19 cellular contexts compared by ENCODE assay signal in genomic region chr14:103693514-103693913, GRCh38. TPM values are rescaled to one million over a fixed set of nuclear protein-coding genes. Genes with fewer than 3 reads are reported as not detected.
DNase-seq lines count a peak whose midpoint lies in the region; ATAC-seq and TF ChIP-seq lines count a peak whose summit lies in the region.
"Had no signal": no experiment of that assay in that cellular context is flagged by ENCODE, and none has a peak within 500 bp of the region (broad histone marks: within the 10 kb centered on the region; RNA-seq: fewer than 3 reads in every experiment).

No MANE protein-coding gene starts in this region.

- H3K27ac ChIP-seq in mucosa of rectum (ENCODE audit: low read depth in 2 of 2, low read length in 2 of 2), result peak overlapping the region; percentile 43 to 58
- H3K27ac ChIP-seq: A549, right atrium auricular region had no signal

- no peak for TF ChIP-seq CTCF in chondrocyte (IDR thresholded peaks at IDR 0.05)

- no peaks in the 10 kb centered on the region for H3K9me3 ChIP-seq in mucosa of rectum (ENCODE audit: control insufficient read depth in 2 of 2, low read length in 2 of 2)
- H3K9me3 ChIP-seq: A549, right atrium auricular region had no signal

- no peak overlapping the region for H3K27ac Mint-ChIP-seq in activated naive CD8-positive, alpha-beta T cell treated with anti-CD3 and anti-CD28 coated beads, Interleukin-2, amount 10 ng/mL, durations not matched to agents 7 days and 5 days
- H3K27ac Mint-ChIP-seq in activated naive CD8-positive, alpha-beta T cell treated with anti-CD3 and anti-CD28 coated beads, Interleukin-2, amount 50 U/mL, for 24 hours, result no peak overlapping the region
- H3K27ac Mint-ChIP-seq in chondrocyte (ENCODE audit: unreplicated experiment), result no peak overlapping the region
- no peak overlapping the region for H3K27ac Mint-ChIP-seq in T-helper 2 cell treated with Interferon-gamma antibody and Interleukin-4, amounts not matched to agents 5 μg/mL and 100 μg/mL, for 36 hours
- H3K27ac Mint-ChIP-seq: CD8-positive, alpha-beta T cell had no signal

- H3K4me1 ChIP-seq in mucosa of rectum (ENCODE audit: control insufficient read depth in 2 of 2, insufficient read depth in 2 of 2, low read length in 2 of 2), result peaks cover 23 to 26% of the 10 kb centered on the region in 2 donors

- peaks cover 26 to 50% of the 10 kb centered on the region in 2 donors for H3K36me3 ChIP-seq in mucosa of rectum (ENCODE audit: control insufficient read depth in 2 of 2, insufficient read depth in 2 of 2, low read length in 2 of 2)

- H3K4me3 Mint-ChIP-seq in activated naive CD8-positive, alpha-beta T cell treated with anti-CD3 and anti-CD28 coated beads, Interleukin-2, amount 10 ng/mL, durations not matched to agents 7 days and 5 days, result no peak overlapping the region
- no peak overlapping the region for H3K4me3 Mint-ChIP-seq in activated naive CD8-positive, alpha-beta T cell treated with anti-CD3 and anti-CD28 coated beads, Interleukin-2, amount 50 U/mL, for 24 hours
- H3K4me3 Mint-ChIP-seq in chondrocyte (ENCODE audit: unreplicated experiment), result no peak overlapping the region
- H3K4me3 Mint-ChIP-seq in T-helper 2 cell treated with Interferon-gamma antibody and Interleukin-4, amounts not matched to agents 5 μg/mL and 100 μg/mL, for 36 hours, result no peak overlapping the region
- H3K4me3 Mint-ChIP-seq: CD8-positive, alpha-beta T cell had no signal

- peak; percentile 23 for DNase-seq in activated naive CD8-positive, alpha-beta T cell treated with anti-CD3 and anti-CD28 coated beads, Interleukin-2, amount 10 ng/mL, durations not matched to agents 7 days and 5 days
- DNase-seq in activated naive CD8-positive, alpha-beta T cell treated with anti-CD3 and anti-CD28 coated beads, Interleukin-2, amount 50 U/mL, for 24 hours, result no peak
- DNase-seq in chondrocyte (ENCODE audit: low spot score), result peak; percentile 69
- DNase-seq in T-helper 2 cell treated with Interferon-gamma antibody and Interleukin-4, amounts not matched to agents 5 μg/mL and 100 μg/mL, for 36 hours (ENCODE audit: low spot score), result no peak
- no peak for DNase-seq in NCI-H82 (lab: John Stamatoyannopoulos, UW)
- DNase-seq in NCI-H2171 (lab: John Stamatoyannopoulos, UW), result no peak
- DNase-seq: activated CD4-positive, CD25-positive, alpha-beta regulatory T cell treated with anti-CD3 and anti-CD28 coated beads, Interleukin-2, amount 50 U/mL, for 72 hours; activated naive CD4-positive, alpha-beta T cell treated with Interleukin-2 at 50 U/mL for 16 hours; CD8-positive, alpha-beta T cell; effector CD8-positive, alpha-beta T cell; HCEC 1CT; NCI-H2081; NCI-H748 treated with DMSO at 0.1 percent for 48 hours; T-helper 2 cell had no signal

- H3K36me3 Mint-ChIP-seq in activated naive CD8-positive, alpha-beta T cell treated with anti-CD3 and anti-CD28 coated beads, Interleukin-2, amount 10 ng/mL, durations not matched to agents 7 days and 5 days, result peaks cover 4% of the 10 kb centered on the region
- H3K36me3 Mint-ChIP-seq in activated naive CD8-positive, alpha-beta T cell treated with anti-CD3 and anti-CD28 coated beads, Interleukin-2, amount 50 U/mL, for 24 hours (ENCODE audit: low read depth), result peaks cover 8% of the 10 kb centered on the region
- peaks cover 11% of the 10 kb centered on the region for H3K36me3 Mint-ChIP-seq in chondrocyte (ENCODE audit: low read depth)
- H3K36me3 Mint-ChIP-seq in T-helper 2 cell treated with Interferon-gamma antibody and Interleukin-4, amounts not matched to agents 5 μg/mL and 100 μg/mL, for 36 hours (ENCODE audit: low read depth), result peaks cover 29% of the 10 kb centered on the region

- H3K27me3 ChIP-seq in mucosa of rectum (ENCODE audit: control insufficient read depth in 2 of 2, insufficient read depth in 2 of 2, low read length in 2 of 2), result no peaks in the 10 kb centered on the region
- H3K27me3 ChIP-seq: right atrium auricular region had no signal

- POLR2A ChIA-PET in activated naive CD8-positive, alpha-beta T cell treated with anti-CD3 and anti-CD28 coated beads, Interleukin-2, amount 10 ng/mL, durations not matched to agents 7 days and 5 days (lab: Charles Lee), result interaction anchor here (0.7 kb wide), 1 partner anchor 60 kb away, joined by 5 read pairs; no protein-coding TSS in a partner anchor

- peak overlapping the region in 1 of 2 donors; percentile 6 for H3K9ac ChIP-seq in mucosa of rectum (ENCODE audit: low read depth in 1 of 2, low read length in 2 of 2)

- H3K4me1 Mint-ChIP-seq in activated naive CD8-positive, alpha-beta T cell treated with anti-CD3 and anti-CD28 coated beads, Interleukin-2, amount 10 ng/mL, durations not matched to agents 7 days and 5 days, result no peaks in the 10 kb centered on the region
- H3K4me1 Mint-ChIP-seq in activated naive CD8-positive, alpha-beta T cell treated with anti-CD3 and anti-CD28 coated beads, Interleukin-2, amount 50 U/mL, for 24 hours, result peaks cover 10% of the 10 kb centered on the region
- peaks cover 45% of the 10 kb centered on the region for H3K4me1 Mint-ChIP-seq in chondrocyte (ENCODE audit: low read depth)
- H3K4me1 Mint-ChIP-seq in T-helper 2 cell treated with Interferon-gamma antibody and Interleukin-4, amounts not matched to agents 5 μg/mL and 100 μg/mL, for 36 hours (ENCODE audit: low read depth), result no peaks in the 10 kb centered on the region

- ATAC-seq in activated naive CD8-positive, alpha-beta T cell treated with anti-CD3 and anti-CD28 coated beads, Interleukin-2, amount 10 ng/mL, durations not matched to agents 7 days and 5 days (ENCODE audit: low read depth), result no peak
- no peak for ATAC-seq in activated naive CD8-positive, alpha-beta T cell treated with anti-CD3 and anti-CD28 coated beads, Interleukin-2, amount 50 U/mL, for 24 hours
- ATAC-seq in HG03039 (IDR thresholded peaks at IDR 0.05; ENCODE audit: unreplicated experiment), result no peak
- ATAC-seq: A549; CD8-positive, alpha-beta T cell; Right ventricle myocardium inferior had no signal

- H3K27me3 Mint-ChIP-seq in activated naive CD8-positive, alpha-beta T cell treated with anti-CD3 and anti-CD28 coated beads, Interleukin-2, amount 10 ng/mL, durations not matched to agents 7 days and 5 days, result no peaks in the 10 kb centered on the region
- H3K27me3 Mint-ChIP-seq in activated naive CD8-positive, alpha-beta T cell treated with anti-CD3 and anti-CD28 coated beads, Interleukin-2, amount 50 U/mL, for 24 hours, result no peaks in the 10 kb centered on the region
- H3K27me3 Mint-ChIP-seq in chondrocyte (ENCODE audit: low read depth), result no peaks in the 10 kb centered on the region
- no peaks in the 10 kb centered on the region for H3K27me3 Mint-ChIP-seq in T-helper 2 cell treated with Interferon-gamma antibody and Interleukin-4, amounts not matched to agents 5 μg/mL and 100 μg/mL, for 36 hours (ENCODE audit: low read depth)

- H3K4me3 ChIP-seq in mucosa of rectum (ENCODE audit: low read length in 2 of 2), result no peak overlapping the region
- H3K4me3 ChIP-seq: A549, right atrium auricular region had no signal

- no peaks in the 10 kb centered on the region for H3K9me3 Mint-ChIP-seq in activated naive CD8-positive, alpha-beta T cell treated with anti-CD3 and anti-CD28 coated beads, Interleukin-2, amount 10 ng/mL, durations not matched to agents 7 days and 5 days
- H3K9me3 Mint-ChIP-seq in activated naive CD8-positive, alpha-beta T cell treated with anti-CD3 and anti-CD28 coated beads, Interleukin-2, amount 50 U/mL, for 24 hours, result no peaks in the 10 kb centered on the region
- no peaks in the 10 kb centered on the region for H3K9me3 Mint-ChIP-seq in chondrocyte (ENCODE audit: low read depth)
- no peaks in the 10 kb centered on the region for H3K9me3 Mint-ChIP-seq in T-helper 2 cell treated with Interferon-gamma antibody and Interleukin-4, amounts not matched to agents 5 μg/mL and 100 μg/mL, for 36 hours
- H3K9me3 Mint-ChIP-seq: CD8-positive, alpha-beta T cell had no signal

RNA-seq across cellular contexts. Expression of gene XRCC3, which starts 21.7 kb away (rescaled TPM):
- 10 to 100 TPM; 35.5 to 41.3 TPM for total RNA-seq in activated naive CD8-positive, alpha-beta T cell treated with anti-CD3 and anti-CD28 coated beads, Interleukin-2, amount 10 ng/mL, durations not matched to agents 7 days and 5 days
- total RNA-seq in chondrocyte, result 3.4 to 9.9 TPM (median 6.6 TPM) in 3 replicates

RNA-seq across cellular contexts. Expression of gene ZFYVE21, which starts 22.1 kb away (rescaled TPM):
- 10 to 100 TPM; 18.5 to 19.5 TPM for total RNA-seq in activated naive CD8-positive, alpha-beta T cell treated with anti-CD3 and anti-CD28 coated beads, Interleukin-2, amount 10 ng/mL, durations not matched to agents 7 days and 5 days
- 68.6 to 84.3 TPM (median 68.6 TPM) in 3 replicates for total RNA-seq in chondrocyte

Comparison
In these comparisons a context has a peak if more than half of its experiments do, and no peak if none do; other contexts are left out.
1. DNase-seq: peak in activated naive CD8-positive, alpha-beta T cell treated with anti-CD3 and anti-CD28 coated beads, Interleukin-2, amount 10 ng/mL, durations not matched to agents 7 days and 5 days (single experiment) and chondrocyte (single experiment); none in activated naive CD8-positive, alpha-beta T cell treated with anti-CD3 and anti-CD28 coated beads, Interleukin-2, amount 50 U/mL, for 24 hours (single experiment), T-helper 2 cell treated with Interferon-gamma antibody and Interleukin-4, amounts not matched to agents 5 μg/mL and 100 μg/mL, for 36 hours (single experiment), NCI-H82 (single experiment) and NCI-H2171 (single experiment).